In the genomic region with DNA sequence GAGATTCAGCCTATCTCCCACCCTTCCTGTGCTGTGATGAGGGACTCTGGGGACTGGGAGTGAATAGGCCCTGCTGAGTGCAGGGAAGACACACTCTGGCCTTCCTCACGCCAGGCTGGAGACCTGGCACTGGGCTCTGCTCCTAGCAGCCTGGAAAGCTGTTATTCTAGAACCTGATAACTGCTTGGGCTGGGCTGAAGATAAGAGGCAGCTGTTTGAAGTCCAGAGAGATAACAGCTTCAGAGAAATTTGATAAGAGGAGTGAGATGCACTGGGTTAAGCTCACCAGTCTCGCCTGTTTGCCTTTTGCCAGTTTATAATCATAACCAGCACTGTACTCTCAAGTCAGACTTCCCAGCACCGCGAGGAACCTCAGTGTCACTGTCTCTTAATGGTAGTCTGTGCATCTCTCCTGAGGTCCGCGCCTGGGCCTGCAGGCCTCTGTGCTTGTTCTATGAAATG, we compare ENCODE assay signal across 1 cellular context.
A peak's percentile ranks its signal among the peaks of the same experiment; 100 is the strongest.
TF ChIP-seq lines count a peak whose summit lies in the region.

No MANE protein-coding gene starts in this region.

TF ChIP-seq in HepG2, 621 proteins besides CTCF, POLR2A, EP300 and RAD21 (continued from another document and continues in another):
- TF ChIP-seq, protein P1, sequence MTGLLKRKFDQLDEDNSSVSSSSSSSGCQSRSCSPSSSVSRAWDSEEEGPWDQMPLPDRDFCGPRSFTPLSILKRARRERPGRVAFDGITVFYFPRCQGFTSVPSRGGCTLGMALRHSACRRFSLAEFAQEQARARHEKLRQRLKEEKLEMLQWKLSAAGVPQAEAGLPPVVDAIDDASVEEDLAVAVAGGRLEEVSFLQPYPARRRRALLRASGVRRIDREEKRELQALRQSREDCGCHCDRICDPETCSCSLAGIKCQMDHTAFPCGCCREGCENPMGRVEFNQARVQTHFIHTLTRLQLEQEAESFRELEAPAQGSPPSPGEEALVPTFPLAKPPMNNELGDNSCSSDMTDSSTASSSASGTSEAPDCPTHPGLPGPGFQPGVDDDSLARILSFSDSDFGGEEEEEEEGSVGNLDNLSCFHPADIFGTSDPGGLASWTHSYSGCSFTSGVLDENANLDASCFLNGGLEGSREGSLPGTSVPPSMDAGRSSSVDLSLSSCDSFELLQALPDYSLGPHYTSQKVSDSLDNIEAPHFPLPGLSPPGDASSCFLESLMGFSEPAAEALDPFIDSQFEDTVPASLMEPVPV (CRISPR knock-in tag; IDR thresholded peaks at IDR 0.05) = no peak
- TF ChIP-seq, protein P2, sequence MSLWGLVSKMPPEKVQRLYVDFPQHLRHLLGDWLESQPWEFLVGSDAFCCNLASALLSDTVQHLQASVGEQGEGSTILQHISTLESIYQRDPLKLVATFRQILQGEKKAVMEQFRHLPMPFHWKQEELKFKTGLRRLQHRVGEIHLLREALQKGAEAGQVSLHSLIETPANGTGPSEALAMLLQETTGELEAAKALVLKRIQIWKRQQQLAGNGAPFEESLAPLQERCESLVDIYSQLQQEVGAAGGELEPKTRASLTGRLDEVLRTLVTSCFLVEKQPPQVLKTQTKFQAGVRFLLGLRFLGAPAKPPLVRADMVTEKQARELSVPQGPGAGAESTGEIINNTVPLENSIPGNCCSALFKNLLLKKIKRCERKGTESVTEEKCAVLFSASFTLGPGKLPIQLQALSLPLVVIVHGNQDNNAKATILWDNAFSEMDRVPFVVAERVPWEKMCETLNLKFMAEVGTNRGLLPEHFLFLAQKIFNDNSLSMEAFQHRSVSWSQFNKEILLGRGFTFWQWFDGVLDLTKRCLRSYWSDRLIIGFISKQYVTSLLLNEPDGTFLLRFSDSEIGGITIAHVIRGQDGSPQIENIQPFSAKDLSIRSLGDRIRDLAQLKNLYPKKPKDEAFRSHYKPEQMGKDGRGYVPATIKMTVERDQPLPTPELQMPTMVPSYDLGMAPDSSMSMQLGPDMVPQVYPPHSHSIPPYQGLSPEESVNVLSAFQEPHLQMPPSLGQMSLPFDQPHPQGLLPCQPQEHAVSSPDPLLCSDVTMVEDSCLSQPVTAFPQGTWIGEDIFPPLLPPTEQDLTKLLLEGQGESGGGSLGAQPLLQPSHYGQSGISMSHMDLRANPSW (CRISPR knock-in tag; IDR thresholded peaks at IDR 0.05; ENCODE audit: borderline replicate concordance) = no peak
- TF ChIP-seq ZNF674 (CRISPR knock-in tag; IDR thresholded peaks at IDR 0.05; ENCODE audit: low read depth) (no peak), ZC3H13 (CRISPR knock-in tag; IDR thresholded peaks at IDR 0.05) (no peak), SOX6 (IDR thresholded peaks at IDR 0.05) (no peak), SOX6 (CRISPR knock-in tag; IDR thresholded peaks at IDR 0.05) (peak; percentile 72), POLR2AphosphoS2 (IDR thresholded peaks at IDR 0.05; ENCODE audit: low read depth, low read length) (no peak), WIZ (CRISPR knock-in tag; IDR thresholded peaks at IDR 0.05) (no peak), SP2 (CRISPR knock-in tag; IDR thresholded peaks at IDR 0.05) (no peak), PCBP2 (optimal IDR thresholded peaks at IDR 0.05; ENCODE audit: low read depth, low read length, poor library complexity, severe bottlenecking) (no peak), ZNF121 (CRISPR knock-in tag; IDR thresholded peaks at IDR 0.05) (no peak), ZNF746 (CRISPR knock-in tag; IDR thresholded peaks at IDR 0.05) (no peak), FOXO1 (CRISPR knock-in tag; IDR thresholded peaks at IDR 0.05) (0 out of 2 replicates have a peak, but pooled peaks have one; percentile 12), U2AF2 (IDR thresholded peaks at IDR 0.05; ENCODE audit: low read depth, low read length) (no peak), DR1 (CRISPR knock-in tag; IDR thresholded peaks at IDR 0.05) (no peak), CBX2 (IDR thresholded peaks at IDR 0.05; ENCODE audit: low read depth, low read length) (no peak), CBX2 (CRISPR knock-in tag; IDR thresholded peaks at IDR 0.05; ENCODE audit: low read depth) (no peak), EEA1 (CRISPR knock-in tag; IDR thresholded peaks at IDR 0.05; ENCODE audit: borderline replicate concordance) (no peak), MAF1 (CRISPR knock-in tag; IDR thresholded peaks at IDR 0.05; ENCODE audit: borderline replicate concordance) (no peak), FOXP1 (IDR thresholded peaks at IDR 0.05) (no peak), FOXP1 (CRISPR knock-in tag; IDR thresholded peaks at IDR 0.05) (no peak), ZNF572 (CRISPR knock-in tag; IDR thresholded peaks at IDR 0.05) (no peak), NCOA1 (CRISPR knock-in tag; IDR thresholded peaks at IDR 0.05) (no peak), ZNF768 (CRISPR knock-in tag; IDR thresholded peaks at IDR 0.05) (no peak), HNF4A (CRISPR knock-in tag; IDR thresholded peaks at IDR 0.05) (peak; percentile 45; the same call in 1 of the 2 replicates), ZNF160 (CRISPR knock-in tag; IDR thresholded peaks at IDR 0.05) (no peak)
- TF ChIP-seq, protein P3, sequence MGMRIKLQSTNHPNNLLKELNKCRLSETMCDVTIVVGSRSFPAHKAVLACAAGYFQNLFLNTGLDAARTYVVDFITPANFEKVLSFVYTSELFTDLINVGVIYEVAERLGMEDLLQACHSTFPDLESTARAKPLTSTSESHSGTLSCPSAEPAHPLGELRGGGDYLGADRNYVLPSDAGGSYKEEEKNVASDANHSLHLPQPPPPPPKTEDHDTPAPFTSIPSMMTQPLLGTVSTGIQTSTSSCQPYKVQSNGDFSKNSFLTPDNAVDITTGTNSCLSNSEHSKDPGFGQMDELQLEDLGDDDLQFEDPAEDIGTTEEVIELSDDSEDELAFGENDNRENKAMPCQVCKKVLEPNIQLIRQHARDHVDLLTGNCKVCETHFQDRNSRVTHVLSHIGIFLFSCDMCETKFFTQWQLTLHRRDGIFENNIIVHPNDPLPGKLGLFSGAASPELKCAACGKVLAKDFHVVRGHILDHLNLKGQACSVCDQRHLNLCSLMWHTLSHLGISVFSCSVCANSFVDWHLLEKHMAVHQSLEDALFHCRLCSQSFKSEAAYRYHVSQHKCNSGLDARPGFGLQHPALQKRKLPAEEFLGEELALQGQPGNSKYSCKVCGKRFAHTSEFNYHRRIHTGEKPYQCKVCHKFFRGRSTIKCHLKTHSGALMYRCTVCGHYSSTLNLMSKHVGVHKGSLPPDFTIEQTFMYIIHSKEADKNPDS (CRISPR knock-in tag; IDR thresholded peaks at IDR 0.05) = no peak
- TF ChIP-seq, protein P4, sequence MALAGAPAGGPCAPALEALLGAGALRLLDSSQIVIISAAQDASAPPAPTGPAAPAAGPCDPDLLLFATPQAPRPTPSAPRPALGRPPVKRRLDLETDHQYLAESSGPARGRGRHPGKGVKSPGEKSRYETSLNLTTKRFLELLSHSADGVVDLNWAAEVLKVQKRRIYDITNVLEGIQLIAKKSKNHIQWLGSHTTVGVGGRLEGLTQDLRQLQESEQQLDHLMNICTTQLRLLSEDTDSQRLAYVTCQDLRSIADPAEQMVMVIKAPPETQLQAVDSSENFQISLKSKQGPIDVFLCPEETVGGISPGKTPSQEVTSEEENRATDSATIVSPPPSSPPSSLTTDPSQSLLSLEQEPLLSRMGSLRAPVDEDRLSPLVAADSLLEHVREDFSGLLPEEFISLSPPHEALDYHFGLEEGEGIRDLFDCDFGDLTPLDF (CRISPR knock-in tag; IDR thresholded peaks at IDR 0.05) = no peak
- TF ChIP-seq, protein P5, sequence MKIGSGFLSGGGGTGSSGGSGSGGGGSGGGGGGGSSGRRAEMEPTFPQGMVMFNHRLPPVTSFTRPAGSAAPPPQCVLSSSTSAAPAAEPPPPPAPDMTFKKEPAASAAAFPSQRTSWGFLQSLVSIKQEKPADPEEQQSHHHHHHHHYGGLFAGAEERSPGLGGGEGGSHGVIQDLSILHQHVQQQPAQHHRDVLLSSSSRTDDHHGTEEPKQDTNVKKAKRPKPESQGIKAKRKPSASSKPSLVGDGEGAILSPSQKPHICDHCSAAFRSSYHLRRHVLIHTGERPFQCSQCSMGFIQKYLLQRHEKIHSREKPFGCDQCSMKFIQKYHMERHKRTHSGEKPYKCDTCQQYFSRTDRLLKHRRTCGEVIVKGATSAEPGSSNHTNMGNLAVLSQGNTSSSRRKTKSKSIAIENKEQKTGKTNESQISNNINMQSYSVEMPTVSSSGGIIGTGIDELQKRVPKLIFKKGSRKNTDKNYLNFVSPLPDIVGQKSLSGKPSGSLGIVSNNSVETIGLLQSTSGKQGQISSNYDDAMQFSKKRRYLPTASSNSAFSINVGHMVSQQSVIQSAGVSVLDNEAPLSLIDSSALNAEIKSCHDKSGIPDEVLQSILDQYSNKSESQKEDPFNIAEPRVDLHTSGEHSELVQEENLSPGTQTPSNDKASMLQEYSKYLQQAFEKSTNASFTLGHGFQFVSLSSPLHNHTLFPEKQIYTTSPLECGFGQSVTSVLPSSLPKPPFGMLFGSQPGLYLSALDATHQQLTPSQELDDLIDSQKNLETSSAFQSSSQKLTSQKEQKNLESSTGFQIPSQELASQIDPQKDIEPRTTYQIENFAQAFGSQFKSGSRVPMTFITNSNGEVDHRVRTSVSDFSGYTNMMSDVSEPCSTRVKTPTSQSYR (CRISPR knock-in tag; IDR thresholded peaks at IDR 0.05; ENCODE audit: borderline replicate concordance) = no peak
- TF ChIP-seq, protein P6, sequence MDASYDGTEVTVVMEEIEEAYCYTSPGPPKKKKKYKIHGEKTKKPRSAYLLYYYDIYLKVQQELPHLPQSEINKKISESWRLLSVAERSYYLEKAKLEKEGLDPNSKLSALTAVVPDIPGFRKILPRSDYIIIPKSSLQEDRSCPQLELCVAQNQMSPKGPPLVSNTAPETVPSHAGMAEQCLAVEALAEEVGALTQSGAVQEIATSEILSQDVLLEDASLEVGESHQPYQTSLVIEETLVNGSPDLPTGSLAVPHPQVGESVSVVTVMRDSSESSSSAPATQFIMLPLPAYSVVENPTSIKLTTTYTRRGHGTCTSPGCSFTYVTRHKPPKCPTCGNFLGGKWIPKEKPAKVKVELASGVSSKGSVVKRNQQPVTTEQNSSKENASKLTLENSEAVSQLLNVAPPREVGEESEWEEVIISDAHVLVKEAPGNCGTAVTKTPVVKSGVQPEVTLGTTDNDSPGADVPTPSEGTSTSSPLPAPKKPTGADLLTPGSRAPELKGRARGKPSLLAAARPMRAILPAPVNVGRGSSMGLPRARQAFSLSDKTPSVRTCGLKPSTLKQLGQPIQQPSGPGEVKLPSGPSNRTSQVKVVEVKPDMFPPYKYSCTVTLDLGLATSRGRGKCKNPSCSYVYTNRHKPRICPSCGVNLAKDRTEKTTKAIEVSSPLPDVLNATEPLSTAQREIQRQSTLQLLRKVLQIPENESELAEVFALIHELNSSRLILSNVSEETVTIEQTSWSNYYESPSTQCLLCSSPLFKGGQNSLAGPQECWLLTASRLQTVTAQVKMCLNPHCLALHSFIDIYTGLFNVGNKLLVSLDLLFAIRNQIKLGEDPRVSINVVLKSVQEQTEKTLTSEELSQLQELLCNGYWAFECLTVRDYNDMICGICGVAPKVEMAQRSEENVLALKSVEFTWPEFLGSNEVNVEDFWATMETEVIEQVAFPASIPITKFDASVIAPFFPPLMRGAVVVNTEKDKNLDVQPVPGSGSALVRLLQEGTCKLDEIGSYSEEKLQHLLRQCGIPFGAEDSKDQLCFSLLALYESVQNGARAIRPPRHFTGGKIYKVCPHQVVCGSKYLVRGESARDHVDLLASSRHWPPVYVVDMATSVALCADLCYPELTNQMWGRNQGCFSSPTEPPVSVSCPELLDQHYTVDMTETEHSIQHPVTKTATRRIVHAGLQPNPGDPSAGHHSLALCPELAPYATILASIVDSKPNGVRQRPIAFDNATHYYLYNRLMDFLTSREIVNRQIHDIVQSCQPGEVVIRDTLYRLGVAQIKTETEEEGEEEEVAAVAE (CRISPR knock-in tag; IDR thresholded peaks at IDR 0.05; ENCODE audit: borderline replicate concordance) = no peak
- TF ChIP-seq, protein P7, sequence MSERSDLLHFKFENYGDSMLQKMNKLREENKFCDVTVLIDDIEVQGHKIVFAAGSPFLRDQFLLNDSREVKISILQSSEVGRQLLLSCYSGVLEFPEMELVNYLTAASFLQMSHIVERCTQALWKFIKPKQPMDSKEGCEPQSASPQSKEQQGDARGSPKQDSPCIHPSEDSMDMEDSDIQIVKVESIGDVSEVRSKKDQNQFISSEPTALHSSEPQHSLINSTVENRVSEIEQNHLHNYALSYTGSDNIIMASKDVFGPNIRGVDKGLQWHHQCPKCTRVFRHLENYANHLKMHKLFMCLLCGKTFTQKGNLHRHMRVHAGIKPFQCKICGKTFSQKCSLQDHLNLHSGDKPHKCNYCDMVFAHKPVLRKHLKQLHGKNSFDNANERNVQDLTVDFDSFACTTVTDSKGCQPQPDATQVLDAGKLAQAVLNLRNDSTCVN (CRISPR knock-in tag; IDR thresholded peaks at IDR 0.05; ENCODE audit: borderline replicate concordance) = no peak; the same call in 1 of the 2 replicates
- TF ChIP-seq, protein P8, sequence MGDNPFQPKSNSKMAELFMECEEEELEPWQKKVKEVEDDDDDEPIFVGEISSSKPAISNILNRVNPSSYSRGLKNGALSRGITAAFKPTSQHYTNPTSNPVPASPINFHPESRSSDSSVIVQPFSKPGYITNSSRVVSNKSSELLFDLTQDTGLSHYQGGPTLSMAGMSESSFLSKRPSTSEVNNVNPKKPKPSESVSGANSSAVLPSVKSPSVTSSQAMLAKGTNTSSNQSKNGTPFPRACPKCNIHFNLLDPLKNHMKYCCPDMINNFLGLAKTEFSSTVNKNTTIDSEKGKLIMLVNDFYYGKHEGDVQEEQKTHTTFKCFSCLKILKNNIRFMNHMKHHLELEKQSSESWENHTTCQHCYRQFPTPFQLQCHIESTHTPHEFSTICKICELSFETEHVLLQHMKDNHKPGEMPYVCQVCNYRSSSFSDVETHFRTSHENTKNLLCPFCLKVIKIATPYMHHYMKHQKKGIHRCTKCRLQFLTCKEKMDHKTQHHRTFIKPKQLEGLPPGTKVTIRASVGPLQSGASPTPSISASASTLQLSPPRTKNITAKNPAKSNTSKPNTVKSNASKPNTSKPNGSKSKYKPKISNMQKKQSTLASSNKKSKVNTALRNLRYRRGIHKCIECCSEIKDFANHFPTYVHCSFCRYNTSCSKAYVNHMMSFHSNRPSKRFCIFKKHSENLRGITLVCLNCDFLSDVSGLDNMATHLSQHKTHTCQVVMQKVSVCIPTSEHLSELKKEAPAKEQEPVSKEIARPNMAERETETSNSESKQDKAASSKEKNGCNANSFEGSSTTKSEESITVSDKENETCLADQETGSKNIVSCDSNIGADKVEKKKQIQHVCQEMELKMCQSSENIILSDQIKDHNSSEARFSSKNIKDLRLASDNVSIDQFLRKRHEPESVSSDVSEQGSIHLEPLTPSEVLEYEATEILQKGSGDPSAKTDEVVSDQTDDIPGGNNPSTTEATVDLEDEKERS (CRISPR knock-in tag; IDR thresholded peaks at IDR 0.05) = no peak
